Comparison of ENCODE assay signal across 1 cellular context in genomic region chr17:67867591-67867990, GRCh38.
TF ChIP-seq lines count a peak whose summit lies in the region.

No MANE protein-coding gene starts in this region.

TF ChIP-seq in SK-N-SH, 30 proteins besides CTCF, POLR2A, EP300 and RAD21 (continued from another document):
- TF ChIP-seq USF2 (IDR thresholded peaks at IDR 0.05; ENCODE audit: borderline replicate concordance, low read depth, low read length), result no peak
